Comparison of ENCODE assay signal across 18 cellular contexts in genomic region chr2:55116966-55117365, GRCh38.
A peak's percentile ranks its signal among the peaks of the same experiment; 100 is the strongest.
DNase-seq lines count a peak whose midpoint lies in the region; ATAC-seq, FAIRE-seq and TF ChIP-seq lines count a peak whose summit lies in the region.
"Had no signal": no experiment of that assay in that cellular context is flagged by ENCODE, and none has a peak within 500 bp of the region (broad histone marks: within the 10 kb centered on the region; RNA-seq: fewer than 3 reads in every experiment).

No MANE protein-coding gene starts in this region.

- no peaks in the 10 kb centered on the region for H3K9me3 Mint-ChIP-seq in CD8-positive, alpha-beta memory T cell

- CTCF ChIA-PET in CD8-positive, alpha-beta memory T cell (lab: Charles Lee): interaction anchor here (1.1 kb wide), 1 partner anchor 61 kb away, joined by 3 read pairs; no protein-coding TSS in a partner anchor
- CTCF ChIA-PET in Panc1 (lab: Charles Lee) (no interaction called here), H1 (lab: Charles Lee; ENCODE audit: partially characterized antibody) (interaction anchor here (0.6 to 5.9 kb wide), 4 partner anchors 12 to 188 kb away, joined by 3 to 26 read pairs (median 6); no protein-coding TSS in a partner anchor)

- H3K27ac ChIP-seq in CD8-positive, alpha-beta memory T cell (ENCODE audit: low read depth, low read length): peak overlapping the region; percentile 14
- H3K27ac ChIP-seq in Panc1 (ENCODE audit: low read length): peak overlapping the region; percentile 45; the same call in 1 of the 2 replicates
- H3K27ac ChIP-seq in H1 (ENCODE audit: low read depth, low read length): no peak overlapping the region
- H3K27ac ChIP-seq in neural cell (ENCODE audit: low read length): peak overlapping the region; percentile 90
- no peak overlapping the region for H3K27ac ChIP-seq in coronary artery
- no peak overlapping the region for H3K27ac ChIP-seq in kidney (ENCODE audit: low read depth in 2 of 2, low read length in 2 of 2)

- peaks cover 3 to 15% of the 10 kb centered on the region in 2 donors for H3K27me3 Mint-ChIP-seq in CD8-positive, alpha-beta memory T cell

- ATAC-seq in Panc1 (no peak), GM18519 (IDR thresholded peaks at IDR 0.05; ENCODE audit: low FRiP score, unreplicated experiment) (no peak)
- ATAC-seq: HCT116 had no signal

- H3K9ac ChIP-seq in H1 (replicated peaks in 1 of 4; ENCODE audit: extremely low read depth in 1 of 4, low read depth in 3 of 4, low read length in 3 of 4): no peak overlapping the region
- H3K9ac ChIP-seq in neural cell (ENCODE audit: low read length): no peak overlapping the region
- no peak overlapping the region for H3K9ac ChIP-seq in kidney (ENCODE audit: low read length in 2 of 2)
- H3K9ac ChIP-seq: SK-N-SH had no signal

- BruUV-seq in Panc1 (replicated peaks; lab: Mats Ljungman, UMichigan): no TSS peak

- H3K14ac ChIP-seq in H1 (ENCODE audit: insufficient read length): no peak overlapping the region

- no peak for DNase-seq in CD8-positive, alpha-beta memory T cell
- no peak for DNase-seq in Panc1 (ENCODE audit: low read depth, low spot score)
- no peak for DNase-seq in H1 (ENCODE audit: low read depth in 1 of 2, low spot score in 2 of 2)
- no peak for DNase-seq in coronary artery (ENCODE audit: low spot score)
- DNase-seq in kidney: no peak
- DNase-seq in cerebellar cortex (ENCODE audit: low spot score): no peak
- DNase-seq: C1 segment of cervical spinal cord; MM.1S; NCI-H1092; NCI-H146; NCI-H2081; NK-92 treated with Interleukin-12 subunit alpha and Interleukin-12 subunit beta, amount 100 ng/mL, for 24 hours; SHP77 treated with DMSO at 0.1 percent for 48 hours; SK-N-SH had no signal

- in situ Hi-C loops in Panc1 (cut with HindIII; ENCODE audit: low pct_unique_long_range_greater_than_20kb, low sequenced_read_pairs): no loop called here

- H3K4me3 Mint-ChIP-seq in CD8-positive, alpha-beta memory T cell: no peak overlapping the region

- TF ChIP-seq EP300 in H1 (IDR thresholded peaks at IDR 0.05; ENCODE audit: borderline replicate concordance in 1 of 2, low read depth in 2 of 2, low read length in 2 of 2): no peak
- TF ChIP-seq EP300 in neural cell (conservative IDR thresholded peaks at IDR 0.05; ENCODE audit: poor library complexity, severe bottlenecking): no peak

- no peak overlapping the region for H4K8ac ChIP-seq in H1 (ENCODE audit: extremely low read depth, insufficient read depth, low read length)

- no peak overlapping the region; the same call in 1 of the 2 replicates for H2BK20ac ChIP-seq in H1 (ENCODE audit: low read length)

- H3K79me2 ChIP-seq in H1 (ENCODE audit: control insufficient read depth in 1 of 2, insufficient read depth in 2 of 2, low read length in 2 of 2) (no peaks in the 10 kb centered on the region), neural cell (replicated peaks; ENCODE audit: insufficient read depth, low read length) (no peaks in the 10 kb centered on the region)

- TF ChIP-seq CTCF in Panc1 (IDR thresholded peaks at IDR 0.05) (no peak), H1 (IDR thresholded peaks at IDR 0.05; ENCODE audit: control extremely low read depth in 1 of 3, insufficient read depth in 1 of 3, low read depth in 1 of 3, low read length in 3 of 3) (no peak), neural cell (IDR thresholded peaks at IDR 0.05; ENCODE audit: poor library complexity, severe bottlenecking) (no peak), coronary artery (IDR thresholded peaks at IDR 0.05) (no peak), kidney (IDR thresholded peaks at IDR 0.05; ENCODE audit: borderline replicate concordance, extremely low read depth, insufficient read depth) (no peak)

- intact Hi-C loops in Panc1 (cut with micrococcal nuclease; ENCODE audit: unreplicated experiment) (no loop called here), kidney (cut with DNase I) (no loop called here)

- peaks cover 4% of the 10 kb centered on the region for H3K4me1 ChIP-seq in CD8-positive, alpha-beta memory T cell (ENCODE audit: insufficient read depth, low read length)
- H3K4me1 ChIP-seq in Panc1 (ENCODE audit: control insufficient read depth, insufficient read depth, low read length) (peaks cover 9% of the 10 kb centered on the region), H1 (replicated peaks in 1 of 4; ENCODE audit: control insufficient read depth in 3 of 4, insufficient read depth in 4 of 4, low read length in 3 of 4) (peaks cover 0 to 5% (median 3%) of the 10 kb centered on the region in 4 experiments; a peak in 5 of 7 replicates), kidney (ENCODE audit: control insufficient read depth in 1 of 2, insufficient read depth in 1 of 2, low read depth in 1 of 2, low read length in 2 of 2) (peaks cover 0 to 10% of the 10 kb centered on the region in 2 donors)

- H4K20me1 ChIP-seq in H1 (replicated peaks in 1 of 2; ENCODE audit: control insufficient read depth in 1 of 2, insufficient read depth in 2 of 2, low read length in 2 of 2) (no peaks in the 10 kb centered on the region), neural cell (ENCODE audit: insufficient read depth) (no peaks in the 10 kb centered on the region)

- H3K4ac ChIP-seq in H1 (replicated peaks; ENCODE audit: insufficient read length, low read depth, low read length): no peak overlapping the region

- H3K56ac ChIP-seq in H1 (replicated peaks; ENCODE audit: insufficient read length, low read depth, low read length): no peak overlapping the region

- H4K5ac ChIP-seq in H1 (ENCODE audit: insufficient read length, low read depth, low read length): no peak overlapping the region

- H2AK5ac ChIP-seq in H1 (ENCODE audit: low read depth, low read length): no peak overlapping the region

- no peaks in the 10 kb centered on the region for H3F3A ChIP-seq in neural cell (ENCODE audit: insufficient read depth, low read length, poor library complexity, severe bottlenecking)

- H2AFZ ChIP-seq in H1 (ENCODE audit: low read length) (no peak overlapping the region), neural cell (ENCODE audit: low read depth, low read length) (no peak overlapping the region)

- no peak for TF ChIP-seq POLR2A in H1 (IDR thresholded peaks at IDR 0.05; ENCODE audit: control extremely low read depth in 1 of 2, low read depth in 2 of 2, low read length in 2 of 2)

- no peak overlapping the region for H4K91ac ChIP-seq in H1 (replicated peaks; ENCODE audit: insufficient read length, low read length)

- no peak overlapping the region for H3K4me3 ChIP-seq in CD8-positive, alpha-beta memory T cell (ENCODE audit: low read length)
- no peak overlapping the region for H3K4me3 ChIP-seq in Panc1 (ENCODE audit: low read depth in 2 of 2, low read length in 2 of 2)
- H3K4me3 ChIP-seq in H1 (ENCODE audit: extremely low read depth in 1 of 4, insufficient read depth in 2 of 4, low read depth in 3 of 4, low read length in 4 of 4): no peak overlapping the region
- H3K4me3 ChIP-seq in neural cell (ENCODE audit: low read length): no peak overlapping the region
- no peak overlapping the region for H3K4me3 ChIP-seq in coronary artery
- H3K4me3 ChIP-seq in kidney (ENCODE audit: low read length in 2 of 2): no peak overlapping the region

- H2BK120ac ChIP-seq in H1 (replicated peaks; ENCODE audit: low read depth, low read length): no peak overlapping the region

- no peaks in the 10 kb centered on the region for H3K9me3 ChIP-seq in CD8-positive, alpha-beta memory T cell (ENCODE audit: low read length)
- H3K9me3 ChIP-seq in Panc1 (ENCODE audit: control insufficient read depth, insufficient read depth, low read depth, low read length) (no peaks in the 10 kb centered on the region), H1 (ENCODE audit: insufficient read depth in 2 of 2, low read depth in 1 of 2, low read length in 1 of 2) (no peaks in the 10 kb centered on the region), neural cell (ENCODE audit: low read length) (no peaks in the 10 kb centered on the region), kidney (ENCODE audit: control insufficient read depth in 1 of 2, low read length in 2 of 2) (no peaks in the 10 kb centered on the region)
- H3K9me3 ChIP-seq: SK-N-SH had no signal

- POLR2A ChIA-PET in CD8-positive, alpha-beta memory T cell (lab: Charles Lee): no interaction called here
- POLR2A ChIA-PET in Panc1 (lab: Charles Lee): no interaction called here
- POLR2A ChIA-PET in H1 (lab: Charles Lee; ENCODE audit: partially characterized antibody): interaction anchor here (1.0 kb wide), 1 partner anchor 10 kb away, joined by 3 read pairs; no protein-coding TSS in a partner anchor

- H3K27ac Mint-ChIP-seq in CD8-positive, alpha-beta memory T cell: no peak overlapping the region

- no peak for FAIRE-seq in H1 (lab: Jason Lieb, UNC)
- no peak for FAIRE-seq in kidney (lab: Jason Lieb, UNC)
- FAIRE-seq: D721Med had no signal

- H3K18ac ChIP-seq in H1 (ENCODE audit: extremely low read depth, low read length): no peak overlapping the region

- no peaks in the 10 kb centered on the region for H3K4me1 Mint-ChIP-seq in CD8-positive, alpha-beta memory T cell

- H2BK5ac ChIP-seq in H1 (ENCODE audit: low read depth, low read length): no peak overlapping the region

- no peaks in the 10 kb centered on the region for H3K27me3 ChIP-seq in CD8-positive, alpha-beta memory T cell (ENCODE audit: insufficient read depth, low read length, poor library complexity, severe bottlenecking)
- H3K27me3 ChIP-seq in Panc1 (ENCODE audit: control insufficient read depth, insufficient read depth, low read length) (no peaks in the 10 kb centered on the region), H1 (replicated peaks in 1 of 4; ENCODE audit: control insufficient read depth in 3 of 4, extremely low read depth in 1 of 4, insufficient read depth in 3 of 4, low read length in 3 of 4) (no peaks in the 10 kb centered on the region), neural cell (ENCODE audit: insufficient read depth, low read depth, low read length) (no peaks in the 10 kb centered on the region)

- no peaks in the 10 kb centered on the region for H3K9me2 ChIP-seq in neural cell (ENCODE audit: insufficient read depth, low read length)
- H3K9me2 ChIP-seq: SK-N-SH had no signal

- WGBS in H1 (ENCODE audit: extremely low coverage in 1 of 2, insufficient coverage in 1 of 2, insufficient read length in 1 of 2, insufficient replicate concordance in 2 of 2, low coverage in 1 of 2, low lambda C conversion rate in 2 of 2, missing lambda C conversion rate in 1 of 2), 2 experiments: 86% methylated on average over 7 of the region's 7 CpGs; no CpG with 5 or more reads in 1 of the 2 experiments

- no peak overlapping the region for H2BK12ac ChIP-seq in H1 (ENCODE audit: low read depth, low read length)

- H3K79me1 ChIP-seq in H1 (ENCODE audit: low read depth, low read length): no peaks in the 10 kb centered on the region

- no peak overlapping the region for H3K23ac ChIP-seq in H1 (ENCODE audit: insufficient read length)

- TF ChIP-seq RAD21 in H1 (IDR thresholded peaks at IDR 0.05 in 1 of 2, conservative IDR thresholded peaks at IDR 0.05 in 1 of 2; ENCODE audit: low read depth in 2 of 2, low read length in 2 of 2) (no peak), neural cell (conservative IDR thresholded peaks at IDR 0.05) (no peak)

- no peaks in the 10 kb centered on the region for H3K36me3 ChIP-seq in CD8-positive, alpha-beta memory T cell (ENCODE audit: insufficient read depth, low read length)
- H3K36me3 ChIP-seq in Panc1 (ENCODE audit: control insufficient read depth, insufficient read depth, low read length) (no peaks in the 10 kb centered on the region), H1 (ENCODE audit: control insufficient read depth in 2 of 4, insufficient read depth in 4 of 4, low read length in 3 of 4) (no peaks in the 10 kb centered on the region), neural cell (ENCODE audit: insufficient read depth, low read length) (no peaks in the 10 kb centered on the region), kidney (ENCODE audit: control insufficient read depth in 1 of 2, insufficient read depth in 2 of 2, low read length in 2 of 2) (no peaks in the 10 kb centered on the region)

- H3K23me2 ChIP-seq in H1 (ENCODE audit: low read depth, low read length): no peaks in the 10 kb centered on the region

- no peaks in the 10 kb centered on the region for H3K36me3 Mint-ChIP-seq in CD8-positive, alpha-beta memory T cell

- H2BK15ac ChIP-seq in H1 (ENCODE audit: low read length): 0 out of 2 replicates have a peak overlapping the region, but pooled peaks have one; percentile 16

- H3K4me2 ChIP-seq in H1 (ENCODE audit: insufficient read depth in 1 of 2, low read depth in 2 of 2, low read length in 2 of 2): no peak overlapping the region
- no peak overlapping the region for H3K4me2 ChIP-seq in neural cell (ENCODE audit: low read length)

Comparison
In these comparisons a context has a peak if more than half of its experiments do, and no peak if none do; other contexts are left out.
1. H3K27ac ChIP-seq: peak in CD8-positive, alpha-beta memory T cell (single experiment), Panc1 (single experiment) and neural cell (single experiment); none in H1 (single experiment), coronary artery (0 of 2) and kidney (0 of 2).